Comparison of ENCODE assay signal across 9 cellular contexts in the genomic region with DNA sequence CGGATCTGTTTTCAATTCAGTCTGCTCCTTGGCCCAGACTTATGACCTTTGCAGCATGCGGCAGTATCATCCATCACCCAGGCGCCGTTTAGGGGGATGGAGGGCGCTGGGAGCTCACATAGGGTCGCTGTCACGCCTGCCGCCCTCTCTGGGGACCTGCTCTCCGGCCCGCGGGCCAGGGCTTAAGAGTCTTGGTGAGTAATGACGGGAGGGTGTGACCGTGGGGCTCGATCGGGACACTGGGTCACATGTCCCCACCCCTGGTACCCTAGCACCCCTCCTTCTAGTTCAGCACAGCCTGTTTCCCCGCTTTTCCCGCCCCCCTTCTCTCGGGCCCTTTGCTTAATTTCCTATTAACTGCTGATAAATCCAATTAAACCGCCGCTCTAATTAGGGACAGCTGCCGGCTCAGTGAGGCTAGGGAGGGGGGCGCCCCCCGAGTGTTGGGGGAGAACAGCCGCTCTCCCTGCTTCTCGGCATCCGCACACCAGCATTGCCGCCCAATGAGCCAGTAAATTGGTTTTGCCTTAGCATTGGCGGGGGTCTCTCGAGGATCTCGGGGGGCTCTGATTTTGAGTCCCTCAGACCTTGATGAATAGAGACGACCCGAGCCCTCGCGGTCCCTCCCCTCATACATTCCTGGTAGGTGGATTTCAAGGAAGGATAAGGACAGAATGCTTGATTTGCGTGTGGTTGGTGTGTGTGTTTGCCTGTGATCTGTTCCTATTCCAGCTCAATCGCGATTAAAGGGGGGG. TPM values are rescaled to one million over a fixed set of nuclear protein-coding genes. Genes with fewer than 3 reads are reported as not detected.
DNase-seq lines count a peak whose midpoint lies in the region; ATAC-seq and TF ChIP-seq lines count a peak whose summit lies in the region.
"Had no signal": no experiment of that assay in that cellular context is flagged by ENCODE, and none has a peak within 500 bp of the region (broad histone marks: within the 10 kb centered on the region; RNA-seq: fewer than 3 reads in every experiment).

No MANE protein-coding gene starts in this region.

- CTCF ChIA-PET in activated naive CD4-positive, alpha-beta T cell treated with anti-CD3 and anti-CD28 coated beads, Interleukin-2, amount 10 ng/mL, durations not matched to agents 7 days and 5 days (lab: Charles Lee): interaction anchor here (0.8 to 11.9 kb wide), 13 partner anchors 10 to 214 kb away, joined by 3 to 318 read pairs (median 7); a partner anchor contains a TSS
- CTCF ChIA-PET in RWPE1 (lab: Yijun Ruan, JAX): interaction anchor here (0.6 to 6.5 kb wide), 4 partner anchors 12 to 109 kb away, joined by 3 to 147 read pairs (median 12); a partner anchor contains a TSS

- H3K4me1 Mint-ChIP-seq in activated naive CD4-positive, alpha-beta T cell treated with anti-CD3 and anti-CD28 coated beads, Interleukin-2, amount 10 ng/mL, durations not matched to agents 7 days and 5 days: peaks cover 71% of the 10 kb centered on the region

- H3K4me3 ChIP-seq in foreskin fibroblast (ENCODE audit: low read depth in 1 of 2, low read length in 2 of 2): peak overlapping the region; percentile 56 to 62

- no peak overlapping the region for H3K27ac Mint-ChIP-seq in activated naive CD4-positive, alpha-beta T cell treated with anti-CD3 and anti-CD28 coated beads, Interleukin-2, amount 10 ng/mL, durations not matched to agents 7 days and 5 days

- no peaks in the 10 kb centered on the region for H3K9me3 Mint-ChIP-seq in activated naive CD4-positive, alpha-beta T cell treated with anti-CD3 and anti-CD28 coated beads, Interleukin-2, amount 10 ng/mL, durations not matched to agents 7 days and 5 days

- no peak for ATAC-seq in GM18870 (IDR thresholded peaks at IDR 0.05; ENCODE audit: unreplicated experiment)

- TF ChIP-seq CTCF in RWPE1 (conservative IDR thresholded peaks at IDR 0.05; ENCODE audit: low read depth) (no peak), foreskin fibroblast (IDR thresholded peaks at IDR 0.05; ENCODE audit: low read depth, low read length) (no peak)

- H3K27ac ChIP-seq in RWPE1 (peak overlapping the region; percentile 71), temporal lobe (ENCODE audit: low read depth, low read length) (peak overlapping the region; percentile 38)

- no peak for DNase-seq in activated naive CD4-positive, alpha-beta T cell treated with anti-CD3 and anti-CD28 coated beads, Interleukin-2, amount 10 ng/mL, durations not matched to agents 7 days and 5 days
- DNase-seq in activated naive CD4-positive, alpha-beta T cell treated with Interleukin-2 at 50 U/mL for 16 hours: no peak
- DNase-seq in RWPE1 (ENCODE audit: low spot score) (no peak), foreskin fibroblast (no peak), MV-4-11 (lab: John Stamatoyannopoulos, UW) (no peak), EL (no peak)
- DNase-seq: GDM1 had no signal

- H3K27me3 Mint-ChIP-seq in activated naive CD4-positive, alpha-beta T cell treated with anti-CD3 and anti-CD28 coated beads, Interleukin-2, amount 10 ng/mL, durations not matched to agents 7 days and 5 days: peaks cover 84% of the 10 kb centered on the region

- H3K4me3 Mint-ChIP-seq in activated naive CD4-positive, alpha-beta T cell treated with anti-CD3 and anti-CD28 coated beads, Interleukin-2, amount 10 ng/mL, durations not matched to agents 7 days and 5 days: peak overlapping the region; percentile 66

- peaks cover 8% of the 10 kb centered on the region for H3K36me3 Mint-ChIP-seq in activated naive CD4-positive, alpha-beta T cell treated with anti-CD3 and anti-CD28 coated beads, Interleukin-2, amount 10 ng/mL, durations not matched to agents 7 days and 5 days

- POLR2A ChIA-PET in RWPE1 (lab: Yijun Ruan, JAX; ENCODE audit: low non-redundant PET): interaction anchor here (0.6 to 0.7 kb wide), 2 partner anchors 9 to 25 kb away, joined by 3 to 6 read pairs; no protein-coding TSS in a partner anchor

RNA-seq across cellular contexts. Expression of a gene that starts 9.3 kb away (rescaled TPM):
- total RNA-seq in temporal lobe: 0.25 TPM

RNA-seq across cellular contexts. Expression of a gene that starts 12.2 kb away (rescaled TPM):
- 20.2 TPM for total RNA-seq in temporal lobe

RNA-seq across cellular contexts. Expression of a gene that starts 25.1 kb away (rescaled TPM):
- total RNA-seq in temporal lobe: 1.7 TPM
